In genomic region chr10:125146791-125147604, GRCh38 we compare ENCODE assay signal across 10 cellular contexts. TPM values are rescaled to one million over a fixed set of nuclear protein-coding genes. Genes with fewer than 3 reads are reported as not detected.
DNase-seq lines count a peak whose midpoint lies in the region; ATAC-seq, FAIRE-seq and TF ChIP-seq lines count a peak whose summit lies in the region.
"Had no signal": no experiment of that assay in that cellular context is flagged by ENCODE, and none has a peak within 500 bp of the region (broad histone marks: within the 10 kb centered on the region; RNA-seq: fewer than 3 reads in every experiment).

No MANE protein-coding gene starts in this region.

- DNase-seq in NCI-H1417 (lab: John Stamatoyannopoulos, UW) (peak in 2 of 3 experiments; percentile 47 to 83), NCI-H1417 treated with DMSO at 0.1 percent for 48 hours (lab: John Stamatoyannopoulos, UW) (no peak), astrocyte of the spinal cord (ENCODE audit: low read depth, low spot score) (peak; percentile 63), HepG2 (ENCODE audit: low spot score) (no peak), type B pancreatic cell (ENCODE audit: extremely low spot score, unreplicated experiment) (no peak), LoVo (ENCODE audit: low spot score) (no peak)
- DNase-seq in activated CD4-positive, CD25-positive, alpha-beta regulatory T cell (lab: John Stamatoyannopoulos, UW) = no peak

- no peak for TF ChIP-seq CTCF in astrocyte of the spinal cord (IDR thresholded peaks at IDR 0.05; ENCODE audit: low read depth, low read length)
- TF ChIP-seq CTCF in HepG2 (CRISPR knock-in tag; IDR thresholded peaks at IDR 0.05) = no peak
- no peak for TF ChIP-seq CTCF in type B pancreatic cell (conservative IDR thresholded peaks at IDR 0.05)

- no peak for TF ChIP-seq RAD21 in HepG2 (CRISPR knock-in tag; IDR thresholded peaks at IDR 0.05)

- no peak overlapping the region for H3K27ac ChIP-seq in HepG2 (ENCODE audit: extremely low read length, insufficient read depth, low read length)
- H3K27ac ChIP-seq: cardiac muscle cell had no signal

- TF ChIP-seq POLR2A in HepG2 (IDR thresholded peaks at IDR 0.05; ENCODE audit: insufficient read depth in 1 of 2, low read depth in 2 of 2, low read length in 2 of 2) = no peak

- CTCF ChIA-PET in HepG2 (lab: Yijun Ruan, JAX; ENCODE audit: low intra/inter-chr PET ratio, low total read pairs) = no interaction called here

- POLR2A ChIA-PET in HepG2 (lab: Yijun Ruan, JAX) = no interaction called here

- no peak overlapping the region for H3K9ac ChIP-seq in HepG2 (ENCODE audit: insufficient read depth, low read depth, low read length)

- no peak overlapping the region for H3K4me2 ChIP-seq in HepG2 (ENCODE audit: low read depth, low read length)

- H3K4me3 Mint-ChIP-seq in type B pancreatic cell = peak overlapping the region; percentile 32

- H4K20me1 ChIP-seq in HepG2 (ENCODE audit: insufficient read depth, low read length) = no peaks in the 10 kb centered on the region

- TF ChIP-seq EP300 in HepG2 (IDR thresholded peaks at IDR 0.05; ENCODE audit: low read depth in 2 of 2, low read length in 2 of 2) (no peak), HepG2 (CRISPR knock-in tag; IDR thresholded peaks at IDR 0.05; ENCODE audit: borderline replicate concordance) (no peak)

- in situ Hi-C loops in astrocyte of the spinal cord (cut with HindIII; ENCODE audit: low sequenced_read_pairs) (no loop called here), HepG2 (cut with HindIII; ENCODE audit: extremely low pct_ligation_motif_present, low pct_unique_long_range_greater_than_20kb) (no loop called here)

- no peak for ATAC-seq in HepG2
- ATAC-seq in GM18909 (IDR thresholded peaks at IDR 0.05; ENCODE audit: poor library complexity, unreplicated experiment) = no peak

- 26% methylated on average over 10 of the region's 14 CpGs for WGBS in HepG2 (ENCODE audit: low lambda C conversion rate)

- no peaks in the 10 kb centered on the region for H3K36me3 ChIP-seq in HepG2 (replicated peaks in 1 of 2; ENCODE audit: control insufficient read depth in 1 of 2, insufficient read depth in 2 of 2, low read length in 2 of 2)

- peak overlapping the region; percentile 97 for H3K27ac Mint-ChIP-seq in type B pancreatic cell

- no peaks in the 10 kb centered on the region for H3K9me3 ChIP-seq in HepG2 (ENCODE audit: low read length)

- FAIRE-seq in HepG2 (lab: Jason Lieb, UNC) = no peak
- FAIRE-seq: A204.1 had no signal

- H3K27me3 ChIP-seq in HepG2 (ENCODE audit: control insufficient read depth in 1 of 2, insufficient read depth in 2 of 2, low read length in 2 of 2) = peaks cover 12 to 60% of the 10 kb centered on the region in 2 experiments; a peak in 4 of 5 replicates
- H3K27me3 ChIP-seq: cardiac muscle cell had no signal

- H3K4me1 ChIP-seq in HepG2 (ENCODE audit: insufficient read depth, low read length) = no peaks in the 10 kb centered on the region

- H3K4me3 ChIP-seq in astrocyte of the spinal cord (ENCODE audit: low read depth, low read length) = no peak overlapping the region
- H3K4me3 ChIP-seq in HepG2 (replicated peaks in 1 of 3; ENCODE audit: insufficient read depth in 1 of 3, low read depth in 2 of 3, low read length in 3 of 3) = no peak overlapping the region
- H3K4me3 ChIP-seq: cardiac muscle cell had no signal

- H2AFZ ChIP-seq in HepG2 (ENCODE audit: low read length) = no peak overlapping the region

- no peaks in the 10 kb centered on the region for H3K9me3 Mint-ChIP-seq in type B pancreatic cell

- no TSS peak for BruUV-seq in HepG2 (replicated peaks; lab: Mats Ljungman, UMichigan)

- H3K36me3 Mint-ChIP-seq in type B pancreatic cell = peaks cover 18% of the 10 kb centered on the region

- no peaks in the 10 kb centered on the region for H3K79me2 ChIP-seq in HepG2 (ENCODE audit: insufficient read depth, low read length)

- peaks cover 74% of the 10 kb centered on the region for H3K4me1 Mint-ChIP-seq in type B pancreatic cell (ENCODE audit: unreplicated experiment)

- H3K27me3 Mint-ChIP-seq in type B pancreatic cell = no peaks in the 10 kb centered on the region

- intact Hi-C loops in HepG2 (cut with micrococcal nuclease; ENCODE audit: unreplicated experiment) = no loop called here

TF ChIP-seq in HepG2, 621 proteins besides CTCF, POLR2A, EP300 and RAD21 (continues in another document):
- TF ChIP-seq CBX1 (IDR thresholded peaks at IDR 0.05; ENCODE audit: low read depth) (no peak), CREB1 (IDR thresholded peaks at IDR 0.05) (peak; percentile 71), CREB1 (CRISPR knock-in tag; IDR thresholded peaks at IDR 0.05) (no peak), ATF4 (CRISPR knock-in tag; IDR thresholded peaks at IDR 0.05) (no peak)

RNA-seq across cellular contexts. Expression of gene CTBP2, which starts 13.4 kb away (rescaled TPM):
- total RNA-seq in HepG2 (2016; rRNA removed; fragmentation: Illumina TruSeq; extraction: Trizol) (not detected in 2 replicates), type B pancreatic cell (ENCODE audit: low replicate concordance) (101 and 113 TPM in 2 replicates)
- not detected in 2 replicates for total RNA-seq in HepG2 (2016; cell fraction: cytosol; rRNA removed; fragmentation: Illumina TruSeq; extraction: Trizol; ENCODE audit: low read depth)
- not detected in 2 replicates for total RNA-seq in HepG2 (2016; cell fraction: insoluble cytoplasmic fraction; rRNA removed; fragmentation: Illumina TruSeq; extraction: Trizol)
- not detected in 2 replicates for total RNA-seq in HepG2 (2016; cell fraction: membrane; rRNA removed; fragmentation: Illumina TruSeq; extraction: Trizol)
- not detected in 2 replicates for total RNA-seq in HepG2 (2016; cell fraction: nucleus; rRNA removed; fragmentation: Illumina TruSeq; extraction: Trizol)
- polyA plus RNA-seq in HepG2 (2011; rRNA removed) = 0.08 TPM in 1 of 2 replicates, not detected in the other
- 0.04 and 0.05 TPM in 2 replicates for polyA plus RNA-seq in HepG2 (2011; cell fraction: cytosol; rRNA removed)
- polyA plus RNA-seq in HepG2 (2011; cell fraction: nucleus; rRNA removed) = 0.02 TPM in 1 of 2 replicates, not detected in the other
- polyA plus RNA-seq in HepG2 (2012) = 0.08 TPM in 2 replicates
- not detected in 2 replicates for polyA plus RNA-seq in HepG2 (2016; cell fraction: cytosol; fragmentation: Illumina TruSeq; extraction: Trizol; ENCODE audit: low read depth)
- not detected in 2 replicates for polyA plus RNA-seq in HepG2 (2016; cell fraction: insoluble cytoplasmic fraction; fragmentation: Illumina TruSeq; extraction: Trizol; ENCODE audit: low read depth)
- not detected in 2 replicates for polyA plus RNA-seq in HepG2 (2016; cell fraction: membrane; fragmentation: Illumina TruSeq; extraction: Trizol; ENCODE audit: low read depth)
- not detected in 2 replicates for polyA plus RNA-seq in HepG2 (2016; cell fraction: nucleus; fragmentation: Illumina TruSeq; extraction: Trizol; ENCODE audit: insufficient read depth, low read depth)
- polyA minus RNA-seq in HepG2 (2011; rRNA and poly(A)+ RNA removed; ENCODE audit: low replicate concordance) = 1.2 and 101 TPM in 2 replicates
- 0.49 and 0.53 TPM in 2 replicates for polyA minus RNA-seq in HepG2 (2011; cell fraction: cytosol; rRNA and poly(A)+ RNA removed)
- 0.39 TPM in 1 of 2 replicates, not detected in the other for polyA minus RNA-seq in HepG2 (2011; cell fraction: nucleus; rRNA and poly(A)+ RNA removed)

Comparison
In these comparisons a context has a peak if more than half of its experiments do, and no peak if none do; other contexts are left out.
1. DNase-seq: peak in NCI-H1417 (2 of 3) and astrocyte of the spinal cord (single experiment); none in NCI-H1417 treated with DMSO at 0.1 percent for 48 hours (single experiment), HepG2 (single experiment), type B pancreatic cell (single experiment), LoVo (single experiment) and activated CD4-positive, CD25-positive, alpha-beta regulatory T cell (0 of 4).
2. RNA of gene CTBP2, which starts 13.4 kb away (total RNA-seq): 101 to 113 TPM in type B pancreatic cell; not detected in HepG2; every median in the first group is over 10 times any median in the second.